In the genomic region with DNA sequence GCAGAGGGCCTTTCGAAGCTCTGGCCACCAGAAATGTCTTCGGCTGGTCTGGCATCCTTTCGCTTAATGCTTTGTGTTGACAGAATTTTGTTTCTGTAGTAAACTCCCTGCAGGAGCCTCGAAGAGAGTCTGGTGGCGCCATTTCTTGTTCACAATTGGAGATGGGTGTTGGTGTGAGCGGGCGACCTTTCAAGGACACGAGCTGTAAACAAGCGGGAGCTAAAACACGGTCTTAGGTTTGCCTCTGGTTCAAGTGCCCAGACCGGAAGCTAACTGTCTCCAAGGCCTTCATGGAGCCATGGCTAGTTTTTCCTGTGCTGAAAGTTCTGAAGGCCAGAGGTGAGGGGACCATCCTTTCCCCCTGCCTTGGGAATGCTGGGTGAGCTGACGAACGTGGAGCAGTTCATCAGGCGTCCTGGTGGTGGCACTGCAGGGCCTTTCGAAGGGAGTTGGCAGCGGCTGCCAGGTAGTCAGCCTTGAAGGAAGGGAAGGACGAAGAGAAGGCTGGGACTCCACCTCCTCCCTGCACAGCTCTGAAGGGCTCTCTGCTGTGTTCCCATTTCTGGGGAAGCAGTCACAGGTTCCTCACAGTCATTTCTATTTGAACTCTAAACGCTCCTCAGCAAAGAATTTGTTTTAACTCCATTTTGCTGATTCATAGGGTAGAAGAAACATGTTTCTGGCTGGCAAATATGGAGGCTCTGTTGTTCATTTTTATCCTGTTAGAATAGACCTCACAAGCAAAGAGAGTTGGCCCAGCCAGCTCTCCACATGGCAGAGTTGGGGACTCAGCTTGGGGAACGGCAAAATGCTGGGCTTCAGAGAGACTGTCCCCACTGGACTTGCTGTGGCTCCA, we compare ENCODE assay signal across 8 cellular contexts. TPM values are rescaled to one million over a fixed set of nuclear protein-coding genes. Genes with fewer than 3 reads are reported as not detected.
DNase-seq lines count a peak whose midpoint lies in the region; ATAC-seq and TF ChIP-seq lines count a peak whose summit lies in the region.

No MANE protein-coding gene starts in this region.

- peak; percentile 27 for DNase-seq in DMS79 (lab: John Stamatoyannopoulos, UW)
- DNase-seq in GOT3 (lab: John Stamatoyannopoulos, UW): peak; percentile 71
- DNase-seq in NCI-H1048 (lab: John Stamatoyannopoulos, UW): peak; percentile 64
- peak; percentile 30 for DNase-seq in SW480 (ENCODE audit: low spot score)
- peak; percentile 82 to 91 (median 88) for DNase-seq in adrenal gland
- peak; percentile 83 for DNase-seq in right atrium auricular region (ENCODE audit: low spot score)
- peak; percentile 90 for DNase-seq in sciatic nerve (ENCODE audit: low spot score)

- TF ChIP-seq CTCF in adrenal gland (IDR thresholded peaks at IDR 0.05) (peak; percentile 81 to 97 (median 94)), right atrium auricular region (IDR thresholded peaks at IDR 0.05) (peak; percentile 77 to 92)

- H3K4me3 ChIP-seq in adrenal gland (no peak overlapping the region), right atrium auricular region (no peak overlapping the region)

- ATAC-seq in sciatic nerve: peak; percentile 94
- no peak for ATAC-seq in GM21367 (IDR thresholded peaks at IDR 0.05; ENCODE audit: unreplicated experiment)

- H3K27me3 ChIP-seq in adrenal gland: no peaks in the 10 kb centered on the region
- no peaks in the 10 kb centered on the region for H3K27me3 ChIP-seq in right atrium auricular region

- H3K9me3 ChIP-seq in adrenal gland (replicated peaks in 1 of 3) (no peaks in the 10 kb centered on the region), right atrium auricular region (no peaks in the 10 kb centered on the region)

- WGBS in adrenal gland, 4 donors: 42 to 55% (median 45%) methylated on average over 18 to 19 of the region's 19 CpGs

- H3K27ac ChIP-seq in adrenal gland: no peak overlapping the region
- H3K27ac ChIP-seq in right atrium auricular region: no peak overlapping the region

- intact Hi-C loops in adrenal gland (cut with DNase I) (loop anchor here in 1 of 2 donors (5.0 kb wide), 1 partner anchor 646 kb away; no protein-coding TSS in a partner anchor), sciatic nerve (cut with DNase I) (no loop called here)

- H3K4me1 ChIP-seq in adrenal gland (replicated peaks in 1 of 2): no peaks in the 10 kb centered on the region
- H3K4me1 ChIP-seq in right atrium auricular region: no peaks in the 10 kb centered on the region

- TF ChIP-seq POLR2A in adrenal gland (IDR thresholded peaks at IDR 0.05): no peak

- H3K36me3 ChIP-seq in adrenal gland (replicated peaks in 1 of 2): peaks cover 0 to 10% of the 10 kb centered on the region in 2 donors
- H3K36me3 ChIP-seq in right atrium auricular region: peaks cover 12% of the 10 kb centered on the region

RNA-seq across cellular contexts. Expression of a gene that starts 35.2 kb away (rescaled TPM):
- total RNA-seq in adrenal gland: 10 to 100 TPM in 1 of 8 donors, 1 to 10 TPM in 7; 4.4 to 10.8 (median 8.1) TPM
- polyA plus RNA-seq in adrenal gland: 1 to 10 TPM; 2.3 to 4.6 (median 2.6) TPM
- 1 to 10 TPM; 4.5 to 7.1 TPM for total RNA-seq in right atrium auricular region
- 8.2 TPM for total RNA-seq in sciatic nerve

RNA-seq across cellular contexts. Expression of a gene that starts 35.3 kb away (rescaled TPM):
- total RNA-seq in adrenal gland: 10 to 100 TPM in 4 of 8 donors, 1 to 10 TPM in 4; 7.8 to 16.0 (median 9.9) TPM
- 10 to 100 TPM in 1 of 3 donors, 1 to 10 TPM in 2; 5.4 to 14.1 (median 7.2) TPM for polyA plus RNA-seq in adrenal gland
- 10 to 100 TPM in 1 of 2 donors, 1 to 10 TPM in 1; 8.6 to 12.7 TPM for total RNA-seq in right atrium auricular region
- total RNA-seq in sciatic nerve: 15.2 TPM

Comparison
In these comparisons a context has a peak if more than half of its experiments do, and no peak if none do; other contexts are left out.
1. DNase-seq: peak in every context shown above with its lines; median percentile 90 in sciatic nerve; 88 in adrenal gland; 83 in right atrium auricular region; 71 in GOT3; 64 in NCI-H1048; 30 in SW480; 27 in DMS79.